12 cellular contexts compared by ENCODE assay signal in the genomic region with DNA sequence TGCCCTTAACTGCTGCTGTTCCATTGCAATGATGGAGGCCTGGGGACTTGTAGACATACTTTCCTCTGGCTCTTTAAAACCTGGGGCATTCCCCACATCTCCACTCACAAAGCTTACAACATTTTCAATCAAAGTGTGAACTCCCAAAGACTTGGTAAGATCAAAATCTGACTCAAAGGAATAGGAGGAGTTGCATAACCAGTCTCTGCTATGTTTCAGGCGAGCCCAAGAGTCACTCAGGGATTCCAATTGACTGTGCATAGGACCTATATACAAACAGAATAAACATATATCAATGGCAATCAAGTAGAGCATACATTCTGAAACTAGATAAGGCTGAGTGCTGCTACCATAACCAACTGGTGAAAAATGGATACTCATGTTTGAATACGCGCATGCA.
"Had no signal": no experiment of that assay in that cellular context is flagged by ENCODE, and none has a peak within 500 bp of the region (broad histone marks: within the 10 kb centered on the region; RNA-seq: fewer than 3 reads in every experiment).

No MANE protein-coding gene starts in this region.

- ATAC-seq: activated CD4-positive, CD25-positive, alpha-beta regulatory T cell treated with anti-CD3 and anti-CD28 coated beads, Interleukin-2, amount 50 U/mL, for 24 hours; gastrocnemius medialis; heart right ventricle; left lung had no signal

- H3K27me3 Mint-ChIP-seq: activated naive CD4-positive, alpha-beta T cell treated with anti-CD3 and anti-CD28 coated beads, Interleukin-2, amount 50 U/mL, for 24 hours had no signal

- H3K27me3 ChIP-seq: breast epithelium, esophagus squamous epithelium, gastrocnemius medialis, heart right ventricle, left lung, tibial nerve had no signal

- H3K4me3 Mint-ChIP-seq: activated naive CD4-positive, alpha-beta T cell treated with anti-CD3 and anti-CD28 coated beads, Interleukin-2, amount 50 U/mL, for 24 hours had no signal

- H3K36me3 ChIP-seq: breast epithelium had no signal

- DNase-seq: activated CD4-positive, alpha-beta T cell treated with anti-CD3 and anti-CD28 coated beads, Interleukin-2, amount 50 U/mL, for 4 hours; aorta; esophagus squamous epithelium; gastrocnemius medialis; heart right ventricle; islet precursor cell; left lung; stimulated activated CD4-positive, alpha-beta T cell treated with anti-CD3 and anti-CD28 coated beads, Interleukin-4, amount 100 ng/mL, for 4 hours had no signal

- H3K4me1 ChIP-seq: breast epithelium, esophagus squamous epithelium, tibial nerve had no signal

- H3K4me3 ChIP-seq: breast epithelium, esophagus squamous epithelium, gastrocnemius medialis, heart right ventricle, left lung, tibial nerve had no signal

- H3K4me1 Mint-ChIP-seq: activated naive CD4-positive, alpha-beta T cell treated with anti-CD3 and anti-CD28 coated beads, Interleukin-2, amount 50 U/mL, for 24 hours had no signal

- H3K27ac ChIP-seq: breast epithelium, esophagus squamous epithelium, tibial nerve had no signal

- H3K9me3 ChIP-seq: breast epithelium, esophagus squamous epithelium, gastrocnemius medialis, heart right ventricle, left lung, tibial nerve had no signal

- H3K9me3 Mint-ChIP-seq: activated naive CD4-positive, alpha-beta T cell treated with anti-CD3 and anti-CD28 coated beads, Interleukin-2, amount 50 U/mL, for 24 hours had no signal
